ENCODE assay signal across 1 cellular context in genomic region chr2:110788936-110789335, GRCh38.
TF ChIP-seq lines count a peak whose summit lies in the region.

No MANE protein-coding gene starts in this region.

TF ChIP-seq in SK-N-SH treated with all-trans-retinoic acid at 6 μM for 48 hours, 23 proteins besides CTCF, POLR2A, EP300 and RAD21 (continued from another document):
- TF ChIP-seq, protein P1, sequence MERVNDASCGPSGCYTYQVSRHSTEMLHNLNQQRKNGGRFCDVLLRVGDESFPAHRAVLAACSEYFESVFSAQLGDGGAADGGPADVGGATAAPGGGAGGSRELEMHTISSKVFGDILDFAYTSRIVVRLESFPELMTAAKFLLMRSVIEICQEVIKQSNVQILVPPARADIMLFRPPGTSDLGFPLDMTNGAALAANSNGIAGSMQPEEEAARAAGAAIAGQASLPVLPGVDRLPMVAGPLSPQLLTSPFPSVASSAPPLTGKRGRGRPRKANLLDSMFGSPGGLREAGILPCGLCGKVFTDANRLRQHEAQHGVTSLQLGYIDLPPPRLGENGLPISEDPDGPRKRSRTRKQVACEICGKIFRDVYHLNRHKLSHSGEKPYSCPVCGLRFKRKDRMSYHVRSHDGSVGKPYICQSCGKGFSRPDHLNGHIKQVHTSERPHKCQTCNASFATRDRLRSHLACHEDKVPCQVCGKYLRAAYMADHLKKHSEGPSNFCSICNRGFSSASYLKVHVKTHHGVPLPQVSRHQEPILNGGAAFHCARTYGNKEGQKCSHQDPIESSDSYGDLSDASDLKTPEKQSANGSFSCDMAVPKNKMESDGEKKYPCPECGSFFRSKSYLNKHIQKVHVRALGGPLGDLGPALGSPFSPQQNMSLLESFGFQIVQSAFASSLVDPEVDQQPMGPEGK (CRISPR knock-in tag; IDR thresholded peaks at IDR 0.05; ENCODE audit: borderline replicate concordance) = no peak
- TF ChIP-seq OSR1 (CRISPR knock-in tag; IDR thresholded peaks at IDR 0.05) = no peak
- no peak for TF ChIP-seq CREB5 (CRISPR knock-in tag; IDR thresholded peaks at IDR 0.05; ENCODE audit: low read depth)
- TF ChIP-seq BACH2 (CRISPR knock-in tag; IDR thresholded peaks at IDR 0.05; ENCODE audit: borderline replicate concordance) = no peak
- TF ChIP-seq ZFP3 (CRISPR knock-in tag; IDR thresholded peaks at IDR 0.05) = no peak
- no peak for TF ChIP-seq RARB (CRISPR knock-in tag; IDR thresholded peaks at IDR 0.05)
